Comparison of ENCODE assay signal across 22 cellular contexts in the genomic region with DNA sequence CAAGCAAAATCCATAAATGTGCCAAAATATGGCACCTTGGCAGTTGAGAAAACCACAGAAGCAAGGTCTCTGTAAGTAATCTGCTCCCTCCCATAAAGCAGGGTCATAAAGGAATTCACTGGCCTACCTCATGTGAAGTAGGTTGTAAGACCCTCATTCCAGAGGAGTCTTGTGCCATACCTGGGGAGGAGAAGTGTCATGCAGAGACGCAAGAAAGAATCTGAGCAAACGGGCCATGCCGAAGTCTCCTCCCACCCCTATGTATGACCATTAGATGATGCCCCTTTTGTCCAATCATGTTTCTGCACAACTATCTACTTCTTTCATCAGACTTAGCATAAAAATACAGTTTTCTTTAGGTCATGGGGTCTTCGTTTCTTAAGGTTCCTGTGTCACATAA. TPM values are rescaled to one million over a fixed set of nuclear protein-coding genes. Genes with fewer than 3 reads are reported as not detected.
A peak's percentile ranks its signal among the peaks of the same experiment; 100 is the strongest.
DNase-seq lines count a peak whose midpoint lies in the region; ATAC-seq, FAIRE-seq and TF ChIP-seq lines count a peak whose summit lies in the region.
"Had no signal": no experiment of that assay in that cellular context is flagged by ENCODE, and none has a peak within 500 bp of the region (broad histone marks: within the 10 kb centered on the region; RNA-seq: fewer than 3 reads in every experiment).

No MANE protein-coding gene starts in this region.

- 89% methylated on average over 4 of the region's 4 CpGs for WGBS in SK-N-SH (ENCODE audit: low lambda C conversion rate)
- 95% methylated on average over 4 of the region's 4 CpGs for WGBS in GM23248 (ENCODE audit: low coverage in 1 of 2, low lambda C conversion rate in 2 of 2, missing lambda C conversion rate in 2 of 2), 2 experiments
- 87% methylated on average over 4 of the region's 4 CpGs for WGBS in esophagus muscularis mucosa
- WGBS in esophagus squamous epithelium, 2 donors = 92% methylated on average over 4 of the region's 4 CpGs

- dilution Hi-C loops in endothelial cell of umbilical vein (cut with MboI; ENCODE audit: extremely low pct_ligation_motif_present, low sequenced_read_pairs) = no loop called here

- ATAC-seq in SK-N-SH treated with all-trans-retinoic acid at 6 μM for 48 hours (no peak), Panc1 (no peak), HG03342 (IDR thresholded peaks at IDR 0.05; ENCODE audit: unreplicated experiment) (no peak)
- ATAC-seq: foreskin keratinocyte, left cardiac atrium had no signal

- no peak overlapping the region for H3K27ac ChIP-seq in SK-N-SH (ENCODE audit: low read depth in 2 of 2, low read length in 1 of 2)
- no peak overlapping the region for H3K27ac ChIP-seq in GM23248
- 0 out of 2 replicates have a peak overlapping the region, but pooled peaks have one; percentile 44 for H3K27ac ChIP-seq in Panc1 (ENCODE audit: low read length)
- no peak overlapping the region for H3K27ac ChIP-seq in endothelial cell of umbilical vein (ENCODE audit: insufficient read depth, low read depth, low read length)
- no peak overlapping the region for H3K27ac ChIP-seq in esophagus muscularis mucosa (replicated peaks in 1 of 4)
- H3K27ac ChIP-seq in esophagus squamous epithelium = no peak overlapping the region
- H3K27ac ChIP-seq: foreskin keratinocyte had no signal

- CTCF ChIA-PET in SK-N-SH (lab: Yijun Ruan, JAX) (interaction anchor here (0.8 to 1.9 kb wide), 2 partner anchors 48 to 159 kb away, joined by 3 to 5 read pairs; no protein-coding TSS in a partner anchor), Panc1 (lab: Charles Lee) (no interaction called here), endothelial cell of umbilical vein (lab: Charles Lee) (interaction anchor here (1.9 kb wide), 2 partner anchors 51 to 86 kb away, joined by 4 to 6 read pairs; a partner anchor contains a TSS)

- FAIRE-seq in endothelial cell of umbilical vein (lab: Jason Lieb, UNC) = no peak

- TF ChIP-seq EP300 in SK-N-SH (IDR thresholded peaks at IDR 0.05; ENCODE audit: borderline replicate concordance in 1 of 2, low read depth in 1 of 2, low read length in 1 of 2) (no peak), esophagus muscularis mucosa (IDR thresholded peaks at IDR 0.05) (no peak)

- intact Hi-C loops in Panc1 (cut with micrococcal nuclease; ENCODE audit: unreplicated experiment) (loop anchor here (5.0 kb wide), 1 partner anchor 42 kb away; no protein-coding TSS in a partner anchor), endothelial cell of umbilical vein (cut with micrococcal nuclease) (loop anchor here (2.0 kb wide), 1 partner anchor 51 kb away; a partner anchor contains a TSS), esophagus muscularis mucosa (cut with DNase I) (loop anchor here (5.0 kb wide), 2 partner anchors 42 to 87 kb away; no protein-coding TSS in a partner anchor), esophagus squamous epithelium (cut with DNase I) (no loop called here)

- H2AFZ ChIP-seq in SK-N-SH (ENCODE audit: low read depth) (peak overlapping the region; percentile 99; the same call in 1 of the 2 replicates), GM23248 (peak overlapping the region; percentile 91; the same call in 1 of the 2 replicates), endothelial cell of umbilical vein (ENCODE audit: low read depth, low read length) (peak overlapping the region; percentile 39)

- TF ChIP-seq CTCF in SK-N-SH (IDR thresholded peaks at IDR 0.05) (no peak), Panc1 (IDR thresholded peaks at IDR 0.05) (no peak), endothelial cell of umbilical vein (IDR thresholded peaks at IDR 0.05; ENCODE audit: extremely low read depth in 1 of 2, insufficient read depth in 1 of 2, low read depth in 1 of 2, low read length in 2 of 2) (no peak), esophagus muscularis mucosa (IDR thresholded peaks at IDR 0.05) (no peak), esophagus squamous epithelium (IDR thresholded peaks at IDR 0.05) (no peak)

- no peak for DNase-seq in SK-N-SH
- no peak for DNase-seq in GM23248
- no peak for DNase-seq in Panc1 (ENCODE audit: low read depth, low spot score)
- no peak for DNase-seq in endothelial cell of umbilical vein (ENCODE audit: low read depth, low spot score)
- DNase-seq in esophagus muscularis mucosa (ENCODE audit: extremely low spot score) = no peak
- no peak for DNase-seq in esophagus squamous epithelium (lab: John Stamatoyannopoulos, UW)
- DNase-seq: 8988T; DMS79 treated with DMSO at 0.1 percent for 48 hours; foreskin keratinocyte; H9; heart right ventricle; left cardiac atrium; NCI-H1105 treated with DMSO at 0.1 percent for 48 hours; NCI-H2081; NCI-H226; NCI-H748 treated with DMSO at 0.1 percent for 48 hours; Right ventricle myocardium superior; stimulated activated CD8-positive, alpha-beta memory T cell treated with anti-CD3 and anti-CD28 coated beads, Interleukin-4, amount 100 ng/mL, for 48 hours; upper lobe of left lung had no signal

- TF ChIP-seq POLR2A in endothelial cell of umbilical vein (IDR thresholded peaks at IDR 0.05; ENCODE audit: low read depth, low read length) = no peak
- no peak for TF ChIP-seq POLR2A in esophagus muscularis mucosa (IDR thresholded peaks at IDR 0.05; ENCODE audit: low read depth)
- no peak for TF ChIP-seq POLR2A in esophagus squamous epithelium (IDR thresholded peaks at IDR 0.05)

- no peaks in the 10 kb centered on the region for H3K36me3 ChIP-seq in SK-N-SH (replicated peaks in 1 of 2; ENCODE audit: control insufficient read depth in 1 of 2, insufficient read depth in 2 of 2, low read length in 1 of 2)
- H3K36me3 ChIP-seq in GM23248 (ENCODE audit: low read depth) = no peaks in the 10 kb centered on the region
- no peaks in the 10 kb centered on the region; the same call in 1 of the 2 replicates for H3K36me3 ChIP-seq in Panc1 (ENCODE audit: control insufficient read depth, insufficient read depth, low read length)
- H3K36me3 ChIP-seq in endothelial cell of umbilical vein (ENCODE audit: control insufficient read depth in 2 of 2, extremely low read depth in 1 of 2, insufficient read depth in 2 of 2, low read length in 2 of 2) = no peaks in the 10 kb centered on the region
- H3K36me3 ChIP-seq in esophagus muscularis mucosa = no peaks in the 10 kb centered on the region
- no peaks in the 10 kb centered on the region for H3K36me3 ChIP-seq in esophagus squamous epithelium
- H3K36me3 ChIP-seq: heart right ventricle, upper lobe of left lung had no signal

- H3K4me2 ChIP-seq in SK-N-SH = no peak overlapping the region
- H3K4me2 ChIP-seq in GM23248 (ENCODE audit: unreplicated experiment) = no peak overlapping the region
- H3K4me2 ChIP-seq in endothelial cell of umbilical vein (ENCODE audit: insufficient read depth, low read length) = no peak overlapping the region

- POLR2A ChIA-PET in SK-N-SH (lab: Yijun Ruan, JAX) = no interaction called here
- POLR2A ChIA-PET in Panc1 (lab: Charles Lee) = no interaction called here
- POLR2A ChIA-PET in endothelial cell of umbilical vein (lab: Charles Lee) = no interaction called here

- no peak overlapping the region for H3K4me3 ChIP-seq in SK-N-SH (ENCODE audit: low read depth in 2 of 2, low read length in 1 of 2)
- no peak overlapping the region for H3K4me3 ChIP-seq in GM23248
- no peak overlapping the region for H3K4me3 ChIP-seq in Panc1 (ENCODE audit: low read depth in 2 of 2, low read length in 2 of 2)
- H3K4me3 ChIP-seq in endothelial cell of umbilical vein (replicated peaks in 1 of 3; ENCODE audit: insufficient read depth in 1 of 3, low read depth in 1 of 3, low read length in 3 of 3) = no peak overlapping the region
- no peak overlapping the region for H3K4me3 ChIP-seq in esophagus muscularis mucosa
- H3K4me3 ChIP-seq in esophagus squamous epithelium = no peak overlapping the region

- H3F3A ChIP-seq in SK-N-SH (replicated peaks; ENCODE audit: insufficient read depth) (peaks cover 14% of the 10 kb centered on the region), GM23248 (ENCODE audit: insufficient read depth) (no peaks in the 10 kb centered on the region)

- H3K9me2 ChIP-seq in SK-N-SH = no peaks in the 10 kb centered on the region
- H3K9me2 ChIP-seq in GM23248 (ENCODE audit: insufficient read depth) = no peaks in the 10 kb centered on the region

- H3K4me1 ChIP-seq in SK-N-SH (ENCODE audit: control insufficient read depth in 1 of 2, insufficient read depth in 2 of 2, low read depth in 1 of 2, low read length in 1 of 2) (peaks cover 0 to 5% of the 10 kb centered on the region in 2 experiments; a peak in 2 of 4 replicates), GM23248 (ENCODE audit: insufficient read depth) (peaks cover 7% of the 10 kb centered on the region; the same call in 1 of the 2 replicates), Panc1 (ENCODE audit: control insufficient read depth, insufficient read depth, low read length) (peaks cover 12% of the 10 kb centered on the region), endothelial cell of umbilical vein (ENCODE audit: control insufficient read depth, extremely low read depth, insufficient read depth, low read length) (peaks cover 17% of the 10 kb centered on the region), esophagus muscularis mucosa (peaks cover 5 to 14% (median 9%) of the 10 kb centered on the region in 4 donors), esophagus squamous epithelium (peaks cover 0 to 37% (median 5%) of the 10 kb centered on the region in 3 donors)

- H4K20me1 ChIP-seq in SK-N-SH (ENCODE audit: insufficient read depth) = no peaks in the 10 kb centered on the region
- H4K20me1 ChIP-seq in GM23248 (ENCODE audit: insufficient read depth) = no peaks in the 10 kb centered on the region
- no peaks in the 10 kb centered on the region for H4K20me1 ChIP-seq in endothelial cell of umbilical vein (replicated peaks; ENCODE audit: control insufficient read depth, extremely low read depth, insufficient read depth, low read length)

- H3K27me3 ChIP-seq in SK-N-SH (ENCODE audit: insufficient read depth) (no peaks in the 10 kb centered on the region), GM23248 (replicated peaks; ENCODE audit: insufficient read depth) (no peaks in the 10 kb centered on the region), Panc1 (ENCODE audit: control insufficient read depth, insufficient read depth, low read length) (no peaks in the 10 kb centered on the region), endothelial cell of umbilical vein (ENCODE audit: control insufficient read depth in 2 of 2, insufficient read depth in 2 of 2, low read length in 2 of 2) (peaks cover 0 to 4% of the 10 kb centered on the region in 2 experiments), esophagus muscularis mucosa (no peaks in the 10 kb centered on the region), esophagus squamous epithelium (no peaks in the 10 kb centered on the region)
- H3K27me3 ChIP-seq: upper lobe of left lung had no signal

- no peak overlapping the region for H3K9ac ChIP-seq in SK-N-SH
- no peak overlapping the region for H3K9ac ChIP-seq in GM23248
- no peak overlapping the region for H3K9ac ChIP-seq in endothelial cell of umbilical vein (replicated peaks; ENCODE audit: extremely low read depth, insufficient read depth, low read length)

- H3K79me2 ChIP-seq in SK-N-SH (ENCODE audit: insufficient read depth) (no peaks in the 10 kb centered on the region), GM23248 (ENCODE audit: insufficient read depth) (no peaks in the 10 kb centered on the region), endothelial cell of umbilical vein (ENCODE audit: control insufficient read depth, insufficient read depth, low read length) (no peaks in the 10 kb centered on the region)

- TF ChIP-seq RAD21 in SK-N-SH (IDR thresholded peaks at IDR 0.05; ENCODE audit: low read length) = no peak

- in situ Hi-C loops in GM23248 (cut with MboI) (no loop called here), Panc1 (cut with HindIII; ENCODE audit: low pct_unique_long_range_greater_than_20kb, low sequenced_read_pairs) (no loop called here)

- BruUV-seq in Panc1 (replicated peaks; lab: Mats Ljungman, UMichigan) (no TSS peak), endothelial cell of umbilical vein (replicated peaks; lab: Mats Ljungman, UMichigan) (no TSS peak)

- H3K9me3 ChIP-seq in SK-N-SH = no peaks in the 10 kb centered on the region
- no peaks in the 10 kb centered on the region for H3K9me3 ChIP-seq in GM23248 (ENCODE audit: low read depth)
- no peaks in the 10 kb centered on the region for H3K9me3 ChIP-seq in Panc1 (ENCODE audit: control insufficient read depth, insufficient read depth, low read depth, low read length)
- no peaks in the 10 kb centered on the region for H3K9me3 ChIP-seq in endothelial cell of umbilical vein (replicated peaks; ENCODE audit: control insufficient read depth, insufficient read depth, low read length)
- H3K9me3 ChIP-seq in esophagus muscularis mucosa = no peaks in the 10 kb centered on the region
- no peaks in the 10 kb centered on the region for H3K9me3 ChIP-seq in esophagus squamous epithelium
- H3K9me3 ChIP-seq: heart right ventricle, upper lobe of left lung had no signal

- no peaks in the 10 kb centered on the region for H3K9me1 ChIP-seq in endothelial cell of umbilical vein (replicated peaks; ENCODE audit: control insufficient read depth, extremely low read depth, insufficient read depth, low read length)

RNA-seq across cellular contexts. Expression of a gene that starts 14.6 kb away (rescaled TPM):
- polyA plus RNA-seq in SK-N-SH (2012; rRNA removed) (not detected in 2 replicates), GM23248 (2016; fragmentation: Nextera tagmentation; extraction: Ambion mirVana) (not detected in 2 replicates), endothelial cell of umbilical vein (0.02 TPM in 1 of 2 replicates, not detected in the other)
- 0.01 TPM in 1 of 2 replicates, not detected in the other for polyA plus RNA-seq in SK-N-SH (2012; cell fraction: cytosol; rRNA removed)
- not detected in 2 replicates for polyA plus RNA-seq in SK-N-SH (2012; cell fraction: nucleus; rRNA removed)
- total RNA-seq in GM23248 (2014; rRNA removed; shearing (Covaris generic)) = not detected in 2 replicates
- total RNA-seq in Panc1 (2021; ENCODE audit: unreplicated experiment) (0.28 TPM), endothelial cell of umbilical vein (not detected in 2 replicates), esophagus muscularis mucosa (1 to 10 TPM; 1.2 to 5.4 (median 2.5) TPM), esophagus squamous epithelium (1 to 10 TPM in 1 of 4 donors, under 1 TPM in 1, not detected in 2; 0.15 to 1.5 TPM)
- 0.62 TPM for polyA plus RNA-seq in Panc1 (2012; ENCODE audit: insufficient read length)
- not detected in 2 replicates for polyA plus RNA-seq in endothelial cell of umbilical vein (2011; cell fraction: cytosol; rRNA removed)
- polyA plus RNA-seq in endothelial cell of umbilical vein (2011; cell fraction: nucleus; rRNA removed) = not detected in 2 replicates
- polyA plus RNA-seq in endothelial cell of umbilical vein (2012) = 0.05 TPM in 1 of 2 replicates, not detected in the other
- 0.07 TPM in 1 of 2 replicates, not detected in the other for polyA minus RNA-seq in endothelial cell of umbilical vein
- polyA minus RNA-seq in endothelial cell of umbilical vein (2011; cell fraction: cytosol; rRNA and poly(A)+ RNA removed) = not detected
- not detected in 2 replicates for polyA minus RNA-seq in endothelial cell of umbilical vein (2011; cell fraction: nucleus; rRNA and poly(A)+ RNA removed)
- total RNA-seq: foreskin keratinocyte, pulmonary artery endothelial cell had no signal
- polyA plus RNA-seq: foreskin keratinocyte had no signal

RNA-seq across cellular contexts. Expression of a gene that starts 51.3 kb away (rescaled TPM):
- polyA plus RNA-seq in SK-N-SH (2012; rRNA removed) (256 and 285 TPM in 2 replicates), GM23248 (2016; fragmentation: Nextera tagmentation; extraction: Ambion mirVana) (412 and 430 TPM in 2 replicates), endothelial cell of umbilical vein (14.9 and 35.3 TPM in 2 replicates)
- 363 and 421 TPM in 2 replicates for polyA plus RNA-seq in SK-N-SH (2012; cell fraction: cytosol; rRNA removed)
- 77.5 and 158 TPM in 2 replicates for polyA plus RNA-seq in SK-N-SH (2012; cell fraction: nucleus; rRNA removed)
- 113 and 147 TPM in 2 replicates for total RNA-seq in GM23248 (2014; rRNA removed; shearing (Covaris generic))
- total RNA-seq in Panc1 (2021; ENCODE audit: unreplicated experiment) (778 TPM), endothelial cell of umbilical vein (701 and 708 TPM in 2 replicates), esophagus muscularis mucosa (100 to 1,000 TPM; 120 to 238 (median 161) TPM), esophagus squamous epithelium (100 to 1,000 TPM; 104 to 220 (median 175) TPM)
- 489 TPM for polyA plus RNA-seq in Panc1 (2012; ENCODE audit: insufficient read length)
- 182 and 245 TPM in 2 replicates for polyA plus RNA-seq in endothelial cell of umbilical vein (2011; cell fraction: cytosol; rRNA removed)
- 218 and 255 TPM in 2 replicates for polyA plus RNA-seq in endothelial cell of umbilical vein (2011; cell fraction: nucleus; rRNA removed)
- polyA plus RNA-seq in endothelial cell of umbilical vein (2012) = 387 and 534 TPM in 2 replicates
- polyA minus RNA-seq in endothelial cell of umbilical vein = 52.9 and 85.0 TPM in 2 replicates
- polyA minus RNA-seq in endothelial cell of umbilical vein (2011; cell fraction: cytosol; rRNA and poly(A)+ RNA removed) = 60.8 TPM
- polyA minus RNA-seq in endothelial cell of umbilical vein (2011; cell fraction: nucleus; rRNA and poly(A)+ RNA removed) = 69.6 and 83.4 TPM in 2 replicates

Comparison
In these comparisons a context has a peak if more than half of its experiments do, and no peak if none do; other contexts are left out.
1. H2AFZ ChIP-seq: peak in every context shown above with its lines; median percentile 99 in SK-N-SH; 91 in GM23248; 39 in endothelial cell of umbilical vein.